ENCODE assay signal across 10 cellular contexts in the genomic region with DNA sequence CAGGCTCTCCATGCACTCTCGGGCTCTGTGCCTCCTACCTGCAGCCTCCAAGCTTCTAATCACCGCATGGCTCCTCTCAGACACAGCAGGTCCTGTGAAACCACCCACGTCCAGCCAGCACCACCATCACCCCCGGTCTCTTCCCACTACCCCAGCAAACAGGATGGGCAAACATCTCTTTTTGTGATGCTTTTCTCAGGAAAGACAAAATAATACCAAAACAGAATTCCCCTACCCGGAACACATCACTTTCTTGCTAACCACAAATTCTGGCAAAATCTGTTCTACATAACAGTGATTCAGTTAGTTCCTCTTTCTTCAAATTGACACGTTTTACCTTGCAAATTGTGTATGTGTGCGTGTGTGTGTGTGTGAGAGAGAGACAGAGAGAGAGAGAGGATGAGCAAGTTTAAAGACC. TPM values are rescaled to one million over a fixed set of nuclear protein-coding genes. Genes with fewer than 3 reads are reported as not detected.
DNase-seq lines count a peak whose midpoint lies in the region; ATAC-seq and TF ChIP-seq lines count a peak whose summit lies in the region.
"Had no signal": no experiment of that assay in that cellular context is flagged by ENCODE, and none has a peak within 500 bp of the region (broad histone marks: within the 10 kb centered on the region; RNA-seq: fewer than 3 reads in every experiment).

No MANE protein-coding gene starts in this region.

- H3K27ac Mint-ChIP-seq in naive thymus-derived CD4-positive, alpha-beta T cell = no peak overlapping the region

- no peaks in the 10 kb centered on the region for H3K9me3 Mint-ChIP-seq in naive thymus-derived CD4-positive, alpha-beta T cell

- H3K27me3 ChIP-seq in naive thymus-derived CD4-positive, alpha-beta T cell (ENCODE audit: control insufficient read depth in 2 of 2, insufficient read depth in 2 of 2, low read length in 2 of 2) = no peaks in the 10 kb centered on the region
- H3K27me3 ChIP-seq in breast epithelium = no peaks in the 10 kb centered on the region
- H3K27me3 ChIP-seq in prostate gland (replicated peaks; ENCODE audit: insufficient read depth) = no peaks in the 10 kb centered on the region

- ATAC-seq in GM18861 (IDR thresholded peaks at IDR 0.05; ENCODE audit: unreplicated experiment) = peak; percentile 55
- peak; percentile 46 for ATAC-seq in GM21737 (IDR thresholded peaks at IDR 0.05; ENCODE audit: unreplicated experiment)
- ATAC-seq in naive thymus-derived CD4-positive, alpha-beta T cell = peak; percentile 62
- ATAC-seq in HG03565 (IDR thresholded peaks at IDR 0.05; ENCODE audit: unreplicated experiment) = no peak

- no peaks in the 10 kb centered on the region for H3K36me3 ChIP-seq in naive thymus-derived CD4-positive, alpha-beta T cell (ENCODE audit: control insufficient read depth in 2 of 3, insufficient read depth in 3 of 3, low read length in 3 of 3)
- H3K36me3 ChIP-seq in breast epithelium (no peaks in the 10 kb centered on the region), prostate gland (no peaks in the 10 kb centered on the region)

- H3K4me3 ChIP-seq in naive thymus-derived CD4-positive, alpha-beta T cell (ENCODE audit: low read length) = no peak overlapping the region
- no peak overlapping the region for H3K4me3 ChIP-seq in breast epithelium
- H3K4me3 ChIP-seq in prostate gland = no peak overlapping the region
- H3K4me3 ChIP-seq: lung had no signal

- H3K4me1 Mint-ChIP-seq in naive thymus-derived CD4-positive, alpha-beta T cell = peaks cover 0 to 13% (median 9%) of the 10 kb centered on the region in 7 donors

- CTCF ChIA-PET in naive thymus-derived CD4-positive, alpha-beta T cell (lab: Charles Lee) = no interaction called here

- no peaks in the 10 kb centered on the region for H3K9me3 ChIP-seq in naive thymus-derived CD4-positive, alpha-beta T cell (ENCODE audit: control insufficient read depth in 2 of 3, low read length in 3 of 3)
- no peaks in the 10 kb centered on the region for H3K9me3 ChIP-seq in breast epithelium
- no peaks in the 10 kb centered on the region for H3K9me3 ChIP-seq in prostate gland

- H3K4me3 Mint-ChIP-seq in naive thymus-derived CD4-positive, alpha-beta T cell = no peak overlapping the region

- no peak overlapping the region for H3K27ac ChIP-seq in naive thymus-derived CD4-positive, alpha-beta T cell (ENCODE audit: low read depth, low read length)
- H3K27ac ChIP-seq in breast epithelium (no peak overlapping the region), prostate gland (no peak overlapping the region)

- POLR2A ChIA-PET in naive thymus-derived CD4-positive, alpha-beta T cell (lab: Charles Lee) = no interaction called here

- intact Hi-C loops in naive thymus-derived CD4-positive, alpha-beta T cell (cut with micrococcal nuclease) = no loop called here
- intact Hi-C loops in breast epithelium (cut with DNase I; ENCODE audit: low total_unique reads) (no loop called here), prostate gland (cut with DNase I) (no loop called here)

- peaks cover 0 to 13% (median 3%) of the 10 kb centered on the region in 5 donors for H3K36me3 Mint-ChIP-seq in naive thymus-derived CD4-positive, alpha-beta T cell

- TF ChIP-seq CTCF in breast epithelium (IDR thresholded peaks at IDR 0.05) (no peak), prostate gland (IDR thresholded peaks at IDR 0.05) (no peak)

- H3K4me1 ChIP-seq in naive thymus-derived CD4-positive, alpha-beta T cell (ENCODE audit: control insufficient read depth in 2 of 2, insufficient read depth in 2 of 2, low read length in 2 of 2) = no peaks in the 10 kb centered on the region
- H3K4me1 ChIP-seq in breast epithelium = no peaks in the 10 kb centered on the region
- H3K4me1 ChIP-seq in prostate gland (replicated peaks) = no peaks in the 10 kb centered on the region

- 84% methylated on average over 7 of the region's 7 CpGs for WGBS in prostate gland

- H3K27me3 Mint-ChIP-seq in naive thymus-derived CD4-positive, alpha-beta T cell = no peaks in the 10 kb centered on the region

- peak; percentile 15 to 27 for DNase-seq in Kasumi-1 (lab: John Stamatoyannopoulos, UW)
- DNase-seq in naive thymus-derived CD4-positive, alpha-beta T cell = no peak
- no peak for DNase-seq in breast epithelium (ENCODE audit: low spot score in 2 of 2)
- DNase-seq in prostate gland (ENCODE audit: low spot score) = no peak
- no peak for DNase-seq in activated CD8-positive, alpha-beta memory T cell treated with anti-CD3 and anti-CD28 coated beads, Interleukin-2, amount 50 U/mL, for 4 hours
- DNase-seq: NCI-H526 had no signal

- TF ChIP-seq POLR2A in breast epithelium (IDR thresholded peaks at IDR 0.05) = no peak
- TF ChIP-seq POLR2A in prostate gland (IDR thresholded peaks at IDR 0.05) = no peak

RNA-seq across cellular contexts. Expression of gene SNX8, which starts 6.5 kb away (rescaled TPM):
- total RNA-seq in naive thymus-derived CD4-positive, alpha-beta T cell = 10 to 100 TPM in 2 of 5 experiments, 1 to 10 TPM in 3; 4.7 to 31.5 (median 9.4) TPM
- 10 to 100 TPM in 1 of 2 donors, 1 to 10 TPM in 1; 7.7 to 11.3 TPM for polyA plus RNA-seq in naive thymus-derived CD4-positive, alpha-beta T cell
- total RNA-seq in breast epithelium (10 to 100 TPM in 2 of 3 donors, 1 to 10 TPM in 1; 8.8 to 32.3 (median 20.3) TPM), prostate gland (10 to 100 TPM; 10.7 to 29.2 TPM)

RNA-seq across cellular contexts. Expression of gene EIF3B, which starts 46.9 kb away (rescaled TPM):
- 100 to 1,000 TPM; 127 to 189 (median 158) TPM for total RNA-seq in naive thymus-derived CD4-positive, alpha-beta T cell
- polyA plus RNA-seq in naive thymus-derived CD4-positive, alpha-beta T cell = 100 to 1,000 TPM in 1 of 2 donors, 10 to 100 TPM in 1; 78.0 to 157 TPM
- total RNA-seq in breast epithelium (100 to 1,000 TPM; 111 to 122 (median 115) TPM), prostate gland (100 to 1,000 TPM; 141 to 220 TPM)

Comparison
In these comparisons a context has a peak if more than half of its experiments do, and no peak if none do; other contexts are left out.
1. DNase-seq: peak in Kasumi-1 (2 of 2); none in naive thymus-derived CD4-positive, alpha-beta T cell (0 of 9), breast epithelium (0 of 2), prostate gland (single experiment) and activated CD8-positive, alpha-beta memory T cell treated with anti-CD3 and anti-CD28 coated beads, Interleukin-2, amount 50 U/mL, for 4 hours (single experiment).